9 cellular contexts compared by ENCODE assay signal in the genomic region with DNA sequence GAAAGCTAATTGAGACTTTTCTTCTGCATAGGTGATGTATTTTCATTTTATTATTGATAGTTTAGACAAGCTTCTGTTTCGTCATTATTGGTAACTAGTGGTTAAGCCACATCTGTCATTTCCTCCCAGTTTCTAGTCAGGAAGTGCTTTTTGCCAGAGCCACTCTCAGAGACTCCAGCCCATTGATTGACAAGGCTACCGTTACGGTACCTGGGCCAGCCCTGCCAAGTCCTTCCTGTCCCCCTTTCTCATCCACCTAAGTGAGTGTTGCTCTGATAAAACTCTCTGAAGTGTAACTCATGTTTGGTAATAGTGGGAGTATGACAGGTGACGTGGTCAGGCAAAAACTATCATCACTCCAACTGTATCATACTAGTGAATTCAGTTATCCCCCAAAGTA. TPM values are rescaled to one million over a fixed set of nuclear protein-coding genes. Genes with fewer than 3 reads are reported as not detected.
DNase-seq lines count a peak whose midpoint lies in the region; ATAC-seq and TF ChIP-seq lines count a peak whose summit lies in the region.
"Had no signal": no experiment of that assay in that cellular context is flagged by ENCODE, and none has a peak within 500 bp of the region (broad histone marks: within the 10 kb centered on the region; RNA-seq: fewer than 3 reads in every experiment).

No MANE protein-coding gene starts in this region.

- H3K9ac ChIP-seq in BLaER1 treated with 17β-estradiol and CSF1 and Interleukin-3, amounts not matched to agents 10 nM and 100 nM = no peak overlapping the region

- H3K4me2 ChIP-seq in BLaER1 treated with 17β-estradiol and CSF1 and Interleukin-3, amounts not matched to agents 10 nM and 100 nM = peak overlapping the region in 9 of 11 experiments; percentile 2 to 57 (median 21); a peak in 9 of 22 replicates

- no peak overlapping the region for H3K4me3 ChIP-seq in BLaER1 treated with 17β-estradiol and CSF1 and Interleukin-3, amounts not matched to agents 10 nM and 100 nM
- H3K4me3 ChIP-seq in left lung = no peak overlapping the region

- H3K9me3 ChIP-seq in BLaER1 treated with 17β-estradiol and CSF1 and Interleukin-3, amounts not matched to agents 10 nM and 100 nM (replicated peaks in 1 of 11) = peaks cover 0 to 8% (median 4%) of the 10 kb centered on the region in 11 experiments; a peak in 4 of 22 replicates
- H3K9me3 ChIP-seq in left lung = peaks cover 0 to 3% of the 10 kb centered on the region in 2 donors

- ATAC-seq in GM18873 (IDR thresholded peaks at IDR 0.05; ENCODE audit: low FRiP score, unreplicated experiment) (peak; percentile 94), HG02885 (IDR thresholded peaks at IDR 0.05; ENCODE audit: poor library complexity, unreplicated experiment) (peak; percentile 90), left lung (no peak)

- no peak for TF ChIP-seq CTCF in left lung (IDR thresholded peaks at IDR 0.05)

- DNase-seq in T-helper 9 cell (peak; percentile 3), left lung (no peak), RPMI8226 (no peak), NCI-H1417 (lab: John Stamatoyannopoulos, UW) (no peak), caudate nucleus (lab: John Stamatoyannopoulos, UW) (no peak)
- DNase-seq: DMS79 treated with DMSO at 0.1 percent for 48 hours had no signal

- no peaks in the 10 kb centered on the region for H3K27me3 ChIP-seq in BLaER1 treated with 17β-estradiol and CSF1 and Interleukin-3, amounts not matched to agents 10 nM and 100 nM
- H3K27me3 ChIP-seq in left lung = no peaks in the 10 kb centered on the region

- peaks cover 4 to 10% (median 5%) of the 10 kb centered on the region in 10 experiments; a peak in 14 of 20 replicates for H3K4me1 ChIP-seq in BLaER1 treated with 17β-estradiol and CSF1 and Interleukin-3, amounts not matched to agents 10 nM and 100 nM
- H3K4me1 ChIP-seq in left lung = no peaks in the 10 kb centered on the region

- no peaks in the 10 kb centered on the region for H4K20me1 ChIP-seq in BLaER1 treated with 17β-estradiol and CSF1 and Interleukin-3, amounts not matched to agents 10 nM and 100 nM

- H3K36me3 ChIP-seq in BLaER1 treated with 17β-estradiol and CSF1 and Interleukin-3, amounts not matched to agents 10 nM and 100 nM = no peaks in the 10 kb centered on the region
- no peaks in the 10 kb centered on the region for H3K36me3 ChIP-seq in left lung

- intact Hi-C loops in left lung (cut with DNase I) = no loop called here

- no peak overlapping the region for H3K27ac ChIP-seq in BLaER1 treated with 17β-estradiol and CSF1 and Interleukin-3, amounts not matched to agents 10 nM and 100 nM
- no peak overlapping the region for H3K27ac ChIP-seq in left lung
- H3K27ac ChIP-seq in caudate nucleus (ENCODE audit: low read depth, low read length) = no peak overlapping the region

RNA-seq across cellular contexts. Expression of gene AGL, which starts 29.6 kb away (rescaled TPM):
- 10 to 100 TPM; 16.9 to 38.4 TPM for total RNA-seq in left lung

RNA-seq across cellular contexts. Expression of gene FRRS1, which starts 54.1 kb away (rescaled TPM):
- 10 to 100 TPM; 12.3 to 15.1 TPM for total RNA-seq in left lung
